11 cellular contexts compared by ENCODE assay signal in the genomic region with DNA sequence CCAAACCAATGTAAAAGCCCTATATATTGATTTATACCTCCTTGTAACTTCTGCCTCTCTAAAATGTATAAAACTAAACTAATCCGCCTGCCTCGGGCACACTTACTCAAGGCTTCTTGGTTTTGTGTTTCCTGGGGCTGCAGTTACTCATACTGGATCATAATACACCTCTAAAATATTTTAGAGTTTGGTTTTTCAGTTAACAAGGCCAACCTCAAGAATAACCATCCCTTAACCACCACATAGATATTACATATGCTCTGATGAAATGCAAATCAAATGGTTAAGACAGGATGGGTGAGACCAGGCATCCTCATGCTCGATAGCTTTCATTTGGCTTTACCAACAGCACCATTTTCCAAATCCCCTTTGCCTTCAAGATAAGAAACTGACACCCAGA. TPM values are rescaled to one million over a fixed set of nuclear protein-coding genes. Genes with fewer than 3 reads are reported as not detected.
DNase-seq lines count a peak whose midpoint lies in the region; ATAC-seq and TF ChIP-seq lines count a peak whose summit lies in the region.
"Had no signal": no experiment of that assay in that cellular context is flagged by ENCODE, and none has a peak within 500 bp of the region (broad histone marks: within the 10 kb centered on the region; RNA-seq: fewer than 3 reads in every experiment).

No MANE protein-coding gene starts in this region.

- TF ChIP-seq POLR2A in body of pancreas (IDR thresholded peaks at IDR 0.05) (no peak), erythroblast (IDR thresholded peaks at IDR 0.05; ENCODE audit: low read length) (no peak)

- peak overlapping the region; percentile 39 for H2AFZ ChIP-seq in ACC112 (ENCODE audit: low read length, unreplicated experiment)

- no peaks in the 10 kb centered on the region for H3K27me3 ChIP-seq in ACC112 (ENCODE audit: insufficient read depth, low read length)
- H3K27me3 ChIP-seq in body of pancreas = no peaks in the 10 kb centered on the region
- H3K27me3 ChIP-seq: BLaER1 treated with 17β-estradiol and CSF1 and Interleukin-3, amounts not matched to agents 10 nM and 100 nM had no signal

- intact Hi-C loops in body of pancreas (cut with DNase I) = no loop called here

- DNase-seq in body of pancreas = no peak
- DNase-seq in NK-92 treated with Interleukin-12 subunit alpha and Interleukin-12 subunit beta, amount 100 ng/mL, for 24 hours (lab: John Stamatoyannopoulos, UW) = no peak
- no peak for DNase-seq in putamen (ENCODE audit: low spot score)
- DNase-seq in cerebellum (ENCODE audit: low spot score) = no peak
- no peak for DNase-seq in erythroblast (lab: John Stamatoyannopoulos, UW)
- DNase-seq: left colon, NCI-H1436 had no signal

- H3K27ac ChIP-seq in ACC112 (ENCODE audit: low read depth, low read length) = 0 out of 2 replicates have a peak overlapping the region, but pooled peaks have one; percentile 53
- peak overlapping the region in 3 of 4 donors; percentile 50 to 64 (median 60) for H3K27ac ChIP-seq in body of pancreas

- WGBS in body of pancreas, 2 donors = 87 to 96% methylated on average over 3 of the region's 3 CpGs

- TF ChIP-seq CTCF in body of pancreas (IDR thresholded peaks at IDR 0.05) = no peak

- no peak overlapping the region for H3K4me3 ChIP-seq in ACC112 (ENCODE audit: low read depth, low read length)
- no peak overlapping the region for H3K4me3 ChIP-seq in body of pancreas
- H3K4me3 ChIP-seq: BLaER1 treated with 17β-estradiol and CSF1 and Interleukin-3, amounts not matched to agents 10 nM and 100 nM had no signal

- ATAC-seq in GM19043 (IDR thresholded peaks at IDR 0.05; ENCODE audit: low read depth, unreplicated experiment) (peak; percentile 56), HG03558 (IDR thresholded peaks at IDR 0.05; ENCODE audit: extremely low read depth, unreplicated experiment) (peak; percentile 32), body of pancreas (no peak)
- ATAC-seq: left colon had no signal

- H3K36me3 ChIP-seq in ACC112 (ENCODE audit: insufficient read depth, low read length) (no peaks in the 10 kb centered on the region), body of pancreas (replicated peaks in 1 of 2; ENCODE audit: insufficient read depth in 1 of 2, low read depth in 2 of 2) (no peaks in the 10 kb centered on the region)

- no peaks in the 10 kb centered on the region for H3K79me2 ChIP-seq in ACC112 (ENCODE audit: control insufficient read depth, insufficient read depth, low read length, unreplicated experiment)

- no peaks in the 10 kb centered on the region for H3K9me3 ChIP-seq in body of pancreas

- peaks cover 16% of the 10 kb centered on the region for H3K4me1 ChIP-seq in ACC112 (ENCODE audit: control insufficient read depth, insufficient read depth, low read length, unreplicated experiment)
- H3K4me1 ChIP-seq in body of pancreas = no peaks in the 10 kb centered on the region

RNA-seq across cellular contexts. Expression of a gene that starts 46.4 kb away (rescaled TPM):
- 10 to 100 TPM; 15.8 to 33.6 TPM for total RNA-seq in body of pancreas
- total RNA-seq in cerebellum = 43.2 TPM
